ENCODE assay signal across 2 cellular contexts in genomic region chr4:182465114-182465513, GRCh38.
TF ChIP-seq lines count a peak whose summit lies in the region.

No MANE protein-coding gene starts in this region.

TF ChIP-seq in A549, 52 proteins besides CTCF, POLR2A, EP300 and RAD21:
- TF ChIP-seq HDAC2 (IDR thresholded peaks at IDR 0.05): no peak
- TF ChIP-seq PHF8 (IDR thresholded peaks at IDR 0.05; ENCODE audit: borderline replicate concordance, low read depth): no peak
- TF ChIP-seq, protein P1, sequence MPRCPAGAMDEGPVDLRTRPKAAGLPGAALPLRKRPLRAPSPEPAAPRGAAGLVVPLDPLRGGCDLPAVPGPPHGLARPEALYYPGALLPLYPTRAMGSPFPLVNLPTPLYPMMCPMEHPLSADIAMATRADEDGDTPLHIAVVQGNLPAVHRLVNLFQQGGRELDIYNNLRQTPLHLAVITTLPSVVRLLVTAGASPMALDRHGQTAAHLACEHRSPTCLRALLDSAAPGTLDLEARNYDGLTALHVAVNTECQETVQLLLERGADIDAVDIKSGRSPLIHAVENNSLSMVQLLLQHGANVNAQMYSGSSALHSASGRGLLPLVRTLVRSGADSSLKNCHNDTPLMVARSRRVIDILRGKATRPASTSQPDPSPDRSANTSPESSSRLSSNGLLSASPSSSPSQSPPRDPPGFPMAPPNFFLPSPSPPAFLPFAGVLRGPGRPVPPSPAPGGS (IDR thresholded peaks at IDR 0.05): no peak
- TF ChIP-seq ZC3H11A (IDR thresholded peaks at IDR 0.05): no peak
- TF ChIP-seq E2F6 (IDR thresholded peaks at IDR 0.05; ENCODE audit: borderline replicate concordance, low read depth): no peak
- TF ChIP-seq NFE2L2 (conservative IDR thresholded peaks at IDR 0.05; ENCODE audit: low read length): no peak

TF ChIP-seq in IMR-90, 13 proteins besides CTCF, POLR2A, EP300 and RAD21:
- TF ChIP-seq CHD1 (IDR thresholded peaks at IDR 0.05; ENCODE audit: low read depth, low read length) (no peak), CEBPB (IDR thresholded peaks at IDR 0.05; ENCODE audit: low read depth, low read length) (no peak), BHLHE40 (IDR thresholded peaks at IDR 0.05; ENCODE audit: low read depth, low read length) (no peak), ELK1 (IDR thresholded peaks at IDR 0.05; ENCODE audit: borderline replicate concordance, low read depth, low read length) (no peak), FOS (IDR thresholded peaks at IDR 0.05; ENCODE audit: low read depth, low read length) (no peak), MAFK (IDR thresholded peaks at IDR 0.05; ENCODE audit: low read depth, low read length) (no peak), RCOR1 (IDR thresholded peaks at IDR 0.05; ENCODE audit: insufficient replicate concordance, low read length) (no peak), SMC3 (IDR thresholded peaks at IDR 0.05; ENCODE audit: low read depth, low read length) (no peak), MAZ (IDR thresholded peaks at IDR 0.05; ENCODE audit: borderline replicate concordance, low read depth, low read length) (no peak), NFE2L2 (IDR thresholded peaks at IDR 0.05; ENCODE audit: low read depth, low read length) (no peak), RFX5 (IDR thresholded peaks at IDR 0.05; ENCODE audit: low read depth, low read length) (no peak), MXI1 (IDR thresholded peaks at IDR 0.05; ENCODE audit: borderline replicate concordance, low read depth, low read length) (no peak)
- TF ChIP-seq, protein P2, sequence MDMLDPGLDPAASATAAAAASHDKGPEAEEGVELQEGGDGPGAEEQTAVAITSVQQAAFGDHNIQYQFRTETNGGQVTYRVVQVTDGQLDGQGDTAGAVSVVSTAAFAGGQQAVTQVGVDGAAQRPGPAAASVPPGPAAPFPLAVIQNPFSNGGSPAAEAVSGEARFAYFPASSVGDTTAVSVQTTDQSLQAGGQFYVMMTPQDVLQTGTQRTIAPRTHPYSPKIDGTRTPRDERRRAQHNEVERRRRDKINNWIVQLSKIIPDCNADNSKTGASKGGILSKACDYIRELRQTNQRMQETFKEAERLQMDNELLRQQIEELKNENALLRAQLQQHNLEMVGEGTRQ (IDR thresholded peaks at IDR 0.05; ENCODE audit: low read depth, low read length): no peak
